8 cellular contexts compared by ENCODE assay signal in genomic region chr22:33018232-33018864, GRCh38. TPM values are rescaled to one million over a fixed set of nuclear protein-coding genes. Genes with fewer than 3 reads are reported as not detected.
DNase-seq lines count a peak whose midpoint lies in the region; ATAC-seq, FAIRE-seq and TF ChIP-seq lines count a peak whose summit lies in the region.

No MANE protein-coding gene starts in this region.

- H3K4me3 ChIP-seq in AG04450 (ENCODE audit: low read depth, low read length): no peak overlapping the region
- H3K4me3 ChIP-seq in cardiac muscle cell: no peak overlapping the region
- no peak overlapping the region for H3K4me3 ChIP-seq in psoas muscle

- H3K36me3 ChIP-seq in cardiac muscle cell: no peaks in the 10 kb centered on the region
- H3K36me3 ChIP-seq in psoas muscle (ENCODE audit: insufficient read depth in 1 of 2, low read depth in 1 of 2): no peaks in the 10 kb centered on the region

- peak; percentile 81 for FAIRE-seq in GM12892 (lab: Jason Lieb, UNC)

- TF ChIP-seq CTCF in AG04450 (IDR thresholded peaks at IDR 0.05; ENCODE audit: low read depth, low read length): peak; percentile 93
- TF ChIP-seq CTCF in cardiac muscle cell (IDR thresholded peaks at IDR 0.05; ENCODE audit: low read depth, low read length): peak; percentile 95
- peak; percentile 65 for TF ChIP-seq CTCF in psoas muscle (IDR thresholded peaks at IDR 0.05)

- intact Hi-C loops in activated naive CD4-positive, alpha-beta T cell treated with anti-CD3 and anti-CD28 coated beads for 36 hours (cut with micrococcal nuclease): loop anchor here (1.0 kb wide), 2 partner anchors 31 to 192 kb away; no protein-coding TSS in a partner anchor
- intact Hi-C loops in psoas muscle (cut with DNase I): loop anchor here in 1 of 2 donors (5.0 kb wide), 1 partner anchor 184 kb away; no protein-coding TSS in a partner anchor

- H3K27ac Mint-ChIP-seq in activated naive CD4-positive, alpha-beta T cell treated with anti-CD3 and anti-CD28 coated beads for 36 hours: no peak overlapping the region

- H3K4me3 Mint-ChIP-seq in activated naive CD4-positive, alpha-beta T cell treated with anti-CD3 and anti-CD28 coated beads for 36 hours: no peak overlapping the region

- POLR2A ChIA-PET in AG04450 (lab: Yijun Ruan, JAX): no interaction called here

- H3K27me3 ChIP-seq in AG04450 (ENCODE audit: control insufficient read depth, insufficient read depth, low read length) (no peaks in the 10 kb centered on the region), cardiac muscle cell (no peaks in the 10 kb centered on the region), psoas muscle (ENCODE audit: insufficient read depth in 3 of 3, low read length in 2 of 3) (no peaks in the 10 kb centered on the region)

- H3K27me3 Mint-ChIP-seq in activated naive CD4-positive, alpha-beta T cell treated with anti-CD3 and anti-CD28 coated beads for 36 hours (ENCODE audit: low read depth): no peaks in the 10 kb centered on the region

- H3K36me3 Mint-ChIP-seq in activated naive CD4-positive, alpha-beta T cell treated with anti-CD3 and anti-CD28 coated beads for 36 hours (ENCODE audit: low read depth): no peaks in the 10 kb centered on the region

- no peaks in the 10 kb centered on the region for H3K4me1 Mint-ChIP-seq in activated naive CD4-positive, alpha-beta T cell treated with anti-CD3 and anti-CD28 coated beads for 36 hours (ENCODE audit: low read depth)

- no peaks in the 10 kb centered on the region for H3K4me1 ChIP-seq in cardiac muscle cell (ENCODE audit: low read depth)
- no peaks in the 10 kb centered on the region for H3K4me1 ChIP-seq in psoas muscle

- CTCF ChIA-PET in AG04450 (lab: Charles Lee): interaction anchor here (0.6 to 3.3 kb wide), 20 partner anchors 9 to 744 kb away, joined by 3 to 37 read pairs (median 4); no protein-coding TSS in a partner anchor
- CTCF ChIA-PET in activated naive CD4-positive, alpha-beta T cell treated with anti-CD3 and anti-CD28 coated beads for 36 hours (lab: Charles Lee): interaction anchor here (0.6 to 3.4 kb wide), 18 partner anchors 11 to 730 kb away, joined by 3 to 24 read pairs (median 4); partner anchors contain the start of gene SYN3

- no peak for TF ChIP-seq POLR2A in GM12892 (IDR thresholded peaks at IDR 0.05; ENCODE audit: low read depth, low read length)

- WGBS in psoas muscle, 3 donors: 40 to 50% (median 48%) methylated on average over 7 of the region's 7 CpGs

- H3K9me3 Mint-ChIP-seq in activated naive CD4-positive, alpha-beta T cell treated with anti-CD3 and anti-CD28 coated beads for 36 hours: no peaks in the 10 kb centered on the region

- DNase-seq in AG04450 (ENCODE audit: low read depth, low spot score): peak; percentile 10
- no peak for DNase-seq in GM12892 (ENCODE audit: insufficient read length)
- peak; percentile 60 for DNase-seq in NCI-H69 (lab: John Stamatoyannopoulos, UW)
- peak; percentile 68 for DNase-seq in activated naive CD4-positive, alpha-beta T cell treated with anti-CD3 and anti-CD28 coated beads for 36 hours
- peak; percentile 66 to 67 for DNase-seq in cardiac muscle cell (ENCODE audit: low read depth in 1 of 2, low spot score in 1 of 2)
- DNase-seq in psoas muscle: peak; percentile 33 to 60

- ATAC-seq in psoas muscle: no peak
- ATAC-seq in GM18909 (IDR thresholded peaks at IDR 0.05; ENCODE audit: poor library complexity, unreplicated experiment): no peak
- ATAC-seq in HG02870 (IDR thresholded peaks at IDR 0.05; ENCODE audit: unreplicated experiment): no peak

- no peaks in the 10 kb centered on the region; the same call in 1 of the 2 replicates for H3K9me3 ChIP-seq in AG04450 (ENCODE audit: control insufficient read depth, insufficient read depth, low read length)
- H3K9me3 ChIP-seq in cardiac muscle cell (ENCODE audit: low read depth): no peaks in the 10 kb centered on the region
- no peaks in the 10 kb centered on the region for H3K9me3 ChIP-seq in psoas muscle

- H3K27ac ChIP-seq in AG04450 (ENCODE audit: low read depth, low read length) (no peak overlapping the region), cardiac muscle cell (no peak overlapping the region), psoas muscle (no peak overlapping the region)

RNA-seq across cellular contexts. Expression of gene SYN3, which starts 39.8 kb away (rescaled TPM):
- polyA plus RNA-seq in AG04450 (2011; rRNA removed) (0.05 TPM in 1 of 2 replicates, not detected in the other), cardiac muscle cell (0.82 and 1.6 TPM in 2 replicates), psoas muscle (under 1 TPM; 0.04 to 0.52 (median 0.13) TPM)
- polyA minus RNA-seq in AG04450 (2011; rRNA and poly(A)+ RNA removed): 0.09 TPM in 1 of 2 replicates, not detected in the other
- polyA plus RNA-seq in GM12892 (2012; ENCODE audit: missing spikeins): not detected
- not detected for total RNA-seq in activated naive CD4-positive, alpha-beta T cell treated with anti-CD3 and anti-CD28 coated beads for 36 hours
- total RNA-seq in cardiac muscle cell (0.11 and 3.1 TPM in 2 replicates), psoas muscle (under 1 TPM in 2 of 4 donors, not detected in 2; 0.32 to 0.34 TPM)
